1 cellular context compared by ENCODE assay signal in genomic region chr19:57599761-57600383, GRCh38.
TF ChIP-seq lines count a peak whose summit lies in the region.

TSS of gene ZNF530 (plus strand) at chr19:57599885. CDS start at chr19:57604346, 4,461 bp downstream.

TF ChIP-seq in GM12878, 131 proteins besides CTCF, POLR2A, EP300 and RAD21 (continued from another document and continues in another):
- TF ChIP-seq IRF5 (IDR thresholded peaks at IDR 0.05; ENCODE audit: borderline replicate concordance): no peak
- no peak for TF ChIP-seq MTA2 (IDR thresholded peaks at IDR 0.05; ENCODE audit: low read depth)
- TF ChIP-seq IKZF1 (conservative IDR thresholded peaks at IDR 0.05): peak; percentile 80
- peak; percentile 94 for TF ChIP-seq SIN3A (IDR thresholded peaks at IDR 0.05; ENCODE audit: low read depth, low read length)
- no peak for TF ChIP-seq ZNF24 (IDR thresholded peaks at IDR 0.05)
- no peak for TF ChIP-seq ATF3 (IDR thresholded peaks at IDR 0.05; ENCODE audit: borderline replicate concordance, extremely low read depth, low read depth, low read length)
- TF ChIP-seq E2F8 (IDR thresholded peaks at IDR 0.05; ENCODE audit: low read depth, partially characterized antibody): peak; percentile 64
- peak; percentile 47; the same call in 1 of the 2 replicates for TF ChIP-seq NR2C1 (IDR thresholded peaks at IDR 0.05)
- TF ChIP-seq CREM (IDR thresholded peaks at IDR 0.05; ENCODE audit: low read depth): peak; percentile 77; the same call in 1 of the 2 replicates
- no peak for TF ChIP-seq SMAD5 (IDR thresholded peaks at IDR 0.05; ENCODE audit: low read depth)
- TF ChIP-seq CHD4 (IDR thresholded peaks at IDR 0.05): no peak
- TF ChIP-seq ASH2L (IDR thresholded peaks at IDR 0.05; ENCODE audit: borderline replicate concordance, low read depth): no peak
- no peak for TF ChIP-seq USF2 (IDR thresholded peaks at IDR 0.05; ENCODE audit: borderline replicate concordance, low read depth, low read length)
- TF ChIP-seq ZNF687 (IDR thresholded peaks at IDR 0.05): no peak
- no peak for TF ChIP-seq BACH1 (IDR thresholded peaks at IDR 0.05; ENCODE audit: borderline replicate concordance)
- no peak for TF ChIP-seq ATF2 (IDR thresholded peaks at IDR 0.05; ENCODE audit: low read length)
- no peak; the same call in 1 of the 2 replicates for TF ChIP-seq GATAD2B (conservative IDR thresholded peaks at IDR 0.05; ENCODE audit: low read depth)
- TF ChIP-seq TAF1 (IDR thresholded peaks at IDR 0.05; ENCODE audit: borderline replicate concordance, low read depth, low read length): peak; percentile 61; the same call in 1 of the 2 replicates
- TF ChIP-seq BCL3 (IDR thresholded peaks at IDR 0.05; ENCODE audit: borderline replicate concordance, insufficient read depth, low read depth, low read length, poor library complexity, severe bottlenecking): no peak
- no peak for TF ChIP-seq KLF5 (IDR thresholded peaks at IDR 0.05; ENCODE audit: partially characterized antibody)
- TF ChIP-seq NBN (IDR thresholded peaks at IDR 0.05): 0 out of 2 replicates have a peak, but pooled peaks have one; percentile 34
- peak; percentile 20; the same call in 1 of the 2 replicates for TF ChIP-seq MAX (IDR thresholded peaks at IDR 0.05; ENCODE audit: low read depth, low read length)
- TF ChIP-seq CBFB (IDR thresholded peaks at IDR 0.05; ENCODE audit: low read depth): peak; percentile 29; the same call in 1 of the 2 replicates
- no peak for TF ChIP-seq ESRRA (IDR thresholded peaks at IDR 0.05; ENCODE audit: low read length)
- no peak for TF ChIP-seq RFX5 (IDR thresholded peaks at IDR 0.05; ENCODE audit: low read depth, low read length)
- TF ChIP-seq HSF1 (IDR thresholded peaks at IDR 0.05; ENCODE audit: low read depth, low read length): no peak
- no peak for TF ChIP-seq CBX3 (IDR thresholded peaks at IDR 0.05; ENCODE audit: borderline replicate concordance, low read depth)
- TF ChIP-seq ZSCAN29 (IDR thresholded peaks at IDR 0.05): no peak
- peak; percentile 56 for TF ChIP-seq PKNOX1 (IDR thresholded peaks at IDR 0.05)
- no peak for TF ChIP-seq ETV6 (conservative IDR thresholded peaks at IDR 0.05 in 1 of 2, IDR thresholded peaks at IDR 0.05 in 1 of 2; ENCODE audit: borderline replicate concordance in 1 of 2, low read depth in 1 of 2)
- no peak for TF ChIP-seq SREBF2 (IDR thresholded peaks at IDR 0.05; ENCODE audit: low read length)
- TF ChIP-seq ZZZ3 (IDR thresholded peaks at IDR 0.05; ENCODE audit: control insufficient read depth, insufficient read length, low read depth): no peak
- no peak for TF ChIP-seq ZNF217 (IDR thresholded peaks at IDR 0.05)
- TF ChIP-seq IRF3 (IDR thresholded peaks at IDR 0.05): no peak
- no peak for TF ChIP-seq BCL11A (IDR thresholded peaks at IDR 0.05; ENCODE audit: low read depth, low read length)
- no peak for TF ChIP-seq SKIL (IDR thresholded peaks at IDR 0.05; ENCODE audit: low read depth, poor library complexity, severe bottlenecking)
- peak; percentile 69 to 76 for TF ChIP-seq SRF (IDR thresholded peaks at IDR 0.05; ENCODE audit: low read depth in 2 of 2, low read length in 2 of 2)
- no peak for TF ChIP-seq EGR1 (IDR thresholded peaks at IDR 0.05; ENCODE audit: borderline replicate concordance in 1 of 2, low read depth in 2 of 2, low read length in 2 of 2)
